In genomic region chr7:150428671-150429451, GRCh38 we compare ENCODE assay signal across 8 cellular contexts. TPM values are rescaled to one million over a fixed set of nuclear protein-coding genes. Genes with fewer than 3 reads are reported as not detected.
A peak's percentile ranks its signal among the peaks of the same experiment; 100 is the strongest.
DNase-seq lines count a peak whose midpoint lies in the region; ATAC-seq and FAIRE-seq lines count a peak whose summit lies in the region.

No MANE protein-coding gene starts in this region.

- H3K4me1 Mint-ChIP-seq in activated naive CD4-positive, alpha-beta T cell treated with anti-CD3 and anti-CD28 coated beads, Interleukin-2, amount 10 ng/mL, durations not matched to agents 7 days and 5 days, result peaks cover 22% of the 10 kb centered on the region

- intact Hi-C loops in posterior vena cava (cut with DNase I), result no loop called here

- H3K27me3 Mint-ChIP-seq in activated naive CD4-positive, alpha-beta T cell treated with anti-CD3 and anti-CD28 coated beads, Interleukin-2, amount 10 ng/mL, durations not matched to agents 7 days and 5 days, result peaks cover 46% of the 10 kb centered on the region

- ATAC-seq in esophagus mucosa (peak; percentile 53), HG03469 (IDR thresholded peaks at IDR 0.05; ENCODE audit: unreplicated experiment) (no peak)

- DNase-seq in activated naive CD4-positive, alpha-beta T cell treated with anti-CD3 and anti-CD28 coated beads, Interleukin-2, amount 10 ng/mL, durations not matched to agents 7 days and 5 days, result peak; percentile 28
- no peak for DNase-seq in activated naive CD4-positive, alpha-beta T cell treated with Interleukin-2 at 50 U/mL for 16 hours
- DNase-seq in HTR-8/SVneo (ENCODE audit: insufficient read length, low spot score), result peak; percentile 43
- peak; percentile 48 for DNase-seq in SIG-M5 (lab: John Stamatoyannopoulos, UW)
- DNase-seq in posterior vena cava (ENCODE audit: low spot score), result peak; percentile 84
- DNase-seq in T1000 (lab: John Stamatoyannopoulos, UW), result no peak

- CTCF ChIA-PET in activated naive CD4-positive, alpha-beta T cell treated with anti-CD3 and anti-CD28 coated beads, Interleukin-2, amount 10 ng/mL, durations not matched to agents 7 days and 5 days (lab: Charles Lee), result no interaction called here

- no peak for FAIRE-seq in HTR-8/SVneo (lab: Jason Lieb, UNC)

- H3K9me3 Mint-ChIP-seq in activated naive CD4-positive, alpha-beta T cell treated with anti-CD3 and anti-CD28 coated beads, Interleukin-2, amount 10 ng/mL, durations not matched to agents 7 days and 5 days, result no peaks in the 10 kb centered on the region

- no peak overlapping the region for H3K27ac Mint-ChIP-seq in activated naive CD4-positive, alpha-beta T cell treated with anti-CD3 and anti-CD28 coated beads, Interleukin-2, amount 10 ng/mL, durations not matched to agents 7 days and 5 days

- H3K4me3 Mint-ChIP-seq in activated naive CD4-positive, alpha-beta T cell treated with anti-CD3 and anti-CD28 coated beads, Interleukin-2, amount 10 ng/mL, durations not matched to agents 7 days and 5 days, result no peak overlapping the region

- no peaks in the 10 kb centered on the region for H3K36me3 Mint-ChIP-seq in activated naive CD4-positive, alpha-beta T cell treated with anti-CD3 and anti-CD28 coated beads, Interleukin-2, amount 10 ng/mL, durations not matched to agents 7 days and 5 days

RNA-seq across cellular contexts. Expression of gene GIMAP8, which starts 21.6 kb away (rescaled TPM):
- total RNA-seq in esophagus mucosa (1.6 TPM), posterior vena cava (10 to 100 TPM; 12.9 to 15.4 TPM)

RNA-seq across cellular contexts. Expression of gene ZNF775, which starts 49.7 kb away (rescaled TPM):
- total RNA-seq in esophagus mucosa (1.3 TPM), posterior vena cava (1 to 10 TPM; 4.6 to 5.0 TPM)

Comparison
In these comparisons a context has a peak if more than half of its experiments do, and no peak if none do; other contexts are left out.
1. DNase-seq: peak in activated naive CD4-positive, alpha-beta T cell treated with anti-CD3 and anti-CD28 coated beads, Interleukin-2, amount 10 ng/mL, durations not matched to agents 7 days and 5 days (single experiment), HTR-8/SVneo (single experiment), SIG-M5 (single experiment) and posterior vena cava (single experiment); none in activated naive CD4-positive, alpha-beta T cell treated with Interleukin-2 at 50 U/mL for 16 hours (single experiment) and T1000 (single experiment).